ENCODE assay signal across 26 cellular contexts in the genomic region with DNA sequence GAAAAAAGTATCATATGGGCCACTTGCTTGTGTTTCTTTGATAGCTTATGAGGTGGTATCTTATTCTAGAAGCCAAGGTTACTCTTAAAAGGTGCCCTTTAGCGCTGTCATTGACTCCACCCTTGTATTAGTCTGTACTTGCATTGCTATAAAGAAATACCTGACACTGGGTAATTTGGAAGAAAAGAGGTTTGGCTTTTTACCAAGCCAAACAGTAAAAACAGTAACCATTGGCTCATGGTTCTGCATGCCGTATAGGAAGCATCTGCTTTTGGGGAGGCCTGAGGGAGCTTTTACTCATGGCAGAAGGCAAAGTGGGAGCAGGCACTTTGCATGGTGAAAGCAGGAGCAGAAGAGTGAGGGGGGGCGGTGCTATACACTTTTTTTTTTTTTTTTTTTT.
"Had no signal": no experiment of that assay in that cellular context is flagged by ENCODE, and none has a peak within 500 bp of the region (broad histone marks: within the 10 kb centered on the region; RNA-seq: fewer than 3 reads in every experiment).

No MANE protein-coding gene starts in this region.

- H3K27me3 Mint-ChIP-seq: activated B cell treated with CpG ODN at 0.5 μM for 24 hours; activated naive CD8-positive, alpha-beta T cell treated with anti-CD3 and anti-CD28 coated beads, Interleukin-2, amount 10 ng/mL, durations not matched to agents 7 days and 5 days; progenitor cell of endocrine pancreas; stimulated activated memory B cell treated with anti-CD40 and anti-IgM and Interleukin-4, amounts not matched to agents 10 μg/mL and 1 μg/mL and 100 μg/mL, for 72 hours had no signal

- H3K9me3 Mint-ChIP-seq: activated B cell treated with CpG ODN at 0.5 μM for 24 hours; activated naive CD4-positive, alpha-beta T cell treated with anti-CD3 and anti-CD28 coated beads for 36 hours; activated naive CD8-positive, alpha-beta T cell treated with anti-CD3 and anti-CD28 coated beads, Interleukin-2, amount 10 ng/mL, durations not matched to agents 7 days and 5 days; activated T-cell treated with anti-CD3 and anti-CD28 coated beads, Interleukin-2, amount 50 U/mL, for 4 hours; natural killer cell; stimulated activated memory B cell treated with anti-CD40 and anti-IgM and Interleukin-4, amounts not matched to agents 10 μg/mL and 1 μg/mL and 100 μg/mL, for 72 hours had no signal

- H3K4me3 Mint-ChIP-seq: activated B cell treated with CpG ODN at 0.5 μM for 24 hours; activated CD4-positive, alpha-beta T cell treated with anti-CD3 and anti-CD28 coated beads for 36 hours; activated naive CD4-positive, alpha-beta T cell treated with anti-CD3 and anti-CD28 coated beads for 36 hours; activated naive CD8-positive, alpha-beta T cell treated with anti-CD3 and anti-CD28 coated beads, Interleukin-2, amount 10 ng/mL, durations not matched to agents 7 days and 5 days; activated T-cell treated with anti-CD3 and anti-CD28 coated beads, Interleukin-2, amount 50 U/mL, for 4 hours; natural killer cell; stimulated activated memory B cell treated with anti-CD40 and anti-IgM and Interleukin-4, amounts not matched to agents 10 μg/mL and 1 μg/mL and 100 μg/mL, for 72 hours had no signal

- H3K4me1 Mint-ChIP-seq: activated B cell treated with CpG ODN at 0.5 μM for 24 hours; activated naive CD8-positive, alpha-beta T cell treated with anti-CD3 and anti-CD28 coated beads, Interleukin-2, amount 10 ng/mL, durations not matched to agents 7 days and 5 days; natural killer cell; stimulated activated memory B cell treated with anti-CD40 and anti-IgM and Interleukin-4, amounts not matched to agents 10 μg/mL and 1 μg/mL and 100 μg/mL, for 72 hours had no signal

- H3K27ac Mint-ChIP-seq: activated B cell treated with CpG ODN at 0.5 μM for 24 hours; activated CD4-positive, alpha-beta T cell treated with anti-CD3 and anti-CD28 coated beads for 36 hours; activated naive CD4-positive, alpha-beta T cell treated with anti-CD3 and anti-CD28 coated beads for 36 hours; activated naive CD8-positive, alpha-beta T cell treated with anti-CD3 and anti-CD28 coated beads, Interleukin-2, amount 10 ng/mL, durations not matched to agents 7 days and 5 days; natural killer cell; progenitor cell of endocrine pancreas; stimulated activated memory B cell treated with anti-CD40 and anti-IgM and Interleukin-4, amounts not matched to agents 10 μg/mL and 1 μg/mL and 100 μg/mL, for 72 hours had no signal

- H3K36me3 Mint-ChIP-seq: activated naive CD8-positive, alpha-beta T cell treated with anti-CD3 and anti-CD28 coated beads, Interleukin-2, amount 10 ng/mL, durations not matched to agents 7 days and 5 days; natural killer cell; stimulated activated memory B cell treated with anti-CD40 and anti-IgM and Interleukin-4, amounts not matched to agents 10 μg/mL and 1 μg/mL and 100 μg/mL, for 72 hours had no signal

- H3K4me3 ChIP-seq: gastrocnemius medialis, sigmoid colon, smooth muscle cell, stomach, suprapubic skin, transverse colon had no signal

- DNase-seq: activated B cell treated with CpG ODN at 0.5 μM for 24 hours; activated CD4-positive, alpha-beta T cell treated with anti-CD3 and anti-CD28 coated beads for 36 hours; activated CD4-positive, alpha-beta T cell treated with anti-CD3 and anti-CD28 coated beads, Interleukin-2, amount 50 U/mL, for 4 hours; activated CD8-positive, alpha-beta memory T cell treated with anti-CD3 and anti-CD28 coated beads for 24 hours; activated CD8-positive, alpha-beta memory T cell treated with anti-CD3 and anti-CD28 coated beads, Interleukin-2, amount 50 U/mL, for 4 hours; activated naive CD4-positive, alpha-beta T cell treated with anti-CD3 and anti-CD28 coated beads for 36 hours; activated naive CD8-positive, alpha-beta T cell treated with anti-CD3 and anti-CD28 coated beads, Interleukin-2, amount 10 ng/mL, durations not matched to agents 7 days and 5 days; activated T-cell treated with anti-CD3 and anti-CD28 coated beads, Interleukin-2, amount 50 U/mL, for 4 hours; amniotic stem cell; cerebellar nuclear complex; effector CD4-positive, alpha-beta T cell; gastrocnemius medialis; hippocampal formation; left ventricle myocardium superior; midbrain; natural killer cell; retina; sigmoid colon; stimulated activated CD4-positive, alpha-beta T cell treated with anti-CD3 and anti-CD28 coated beads, Interleukin-15, amount 100 ng/mL, for 24 hours; stomach; T1000; transverse colon had no signal

- ATAC-seq: activated CD4-positive, alpha-beta T cell treated with anti-CD3 and anti-CD28 coated beads for 36 hours; activated T-cell treated with anti-CD3 and anti-CD28 coated beads, Interleukin-2, amount 50 U/mL, for 4 hours; gastrocnemius medialis; left ventricle myocardium superior; natural killer cell; stimulated activated memory B cell treated with anti-CD40 and anti-IgM and Interleukin-4, amounts not matched to agents 10 μg/mL and 1 μg/mL and 100 μg/mL, for 72 hours had no signal
